ENCODE assay signal across 11 cellular contexts in genomic region chr5:36403601-36404311, GRCh38.
DNase-seq lines count a peak whose midpoint lies in the region; ATAC-seq and TF ChIP-seq lines count a peak whose summit lies in the region.
"Had no signal": no experiment of that assay in that cellular context is flagged by ENCODE, and none has a peak within 500 bp of the region (broad histone marks: within the 10 kb centered on the region; RNA-seq: fewer than 3 reads in every experiment).

No MANE protein-coding gene starts in this region.

- no peaks in the 10 kb centered on the region for H3K9me2 ChIP-seq in GM23248 (ENCODE audit: insufficient read depth)

- H3K27me3 Mint-ChIP-seq in stimulated activated naive B cell treated with anti-CD40 and anti-IgM and Interleukin-4, amounts not matched to agents 10 μg/mL and 1 μg/mL and 100 μg/mL, for 72 hours: no peaks in the 10 kb centered on the region

- H3K27ac ChIP-seq in GM23248: peak overlapping the region; percentile 80
- H3K27ac ChIP-seq in left ventricle myocardium inferior (replicated peaks): peak overlapping the region; percentile 55

- H3K9ac ChIP-seq in GM23248: peak overlapping the region; percentile 39

- DNase-seq in GM23248 (peak; percentile 97), T1000 (lab: John Stamatoyannopoulos, UW) (peak; percentile 15), left ventricle myocardium inferior (peak; percentile 28), HUDEP-2 (lab: John Stamatoyannopoulos, UW; ENCODE audit: unreplicated experiment in 76 of 76) (no peak), NCI-H1048 (lab: John Stamatoyannopoulos, UW) (no peak), hepatic stellate cell (ENCODE audit: low spot score) (no peak)
- DNase-seq in stimulated activated naive B cell treated with anti-CD40 and anti-IgM and Interleukin-4, amounts not matched to agents 10 μg/mL and 1 μg/mL and 100 μg/mL, for 72 hours: no peak
- DNase-seq: NCI-H1694 had no signal

- H3K4me3 ChIP-seq in GM23248 (peak overlapping the region; percentile 52), left ventricle myocardium inferior (no peak overlapping the region)

- no peaks in the 10 kb centered on the region for H3K79me2 ChIP-seq in GM23248 (ENCODE audit: insufficient read depth)

- peaks cover 18% of the 10 kb centered on the region in 2 donors for H3K4me1 Mint-ChIP-seq in stimulated activated naive B cell treated with anti-CD40 and anti-IgM and Interleukin-4, amounts not matched to agents 10 μg/mL and 1 μg/mL and 100 μg/mL, for 72 hours
- H3K4me1 Mint-ChIP-seq: activated naive CD4-positive, alpha-beta T cell treated with anti-CD3 and anti-CD28 coated beads, Interleukin-2, amount 50 U/mL, for 24 hours had no signal

- H3K27me3 ChIP-seq in GM23248 (replicated peaks; ENCODE audit: insufficient read depth) (no peaks in the 10 kb centered on the region), left ventricle myocardium inferior (ENCODE audit: low read depth) (no peaks in the 10 kb centered on the region)

- 0 to 2% methylated on average over 6 of the region's 6 CpGs for WGBS in GM23248 (ENCODE audit: low coverage in 1 of 2, low lambda C conversion rate in 2 of 2, missing lambda C conversion rate in 2 of 2), 2 experiments

- peak overlapping the region; percentile 60 for H2AFZ ChIP-seq in GM23248

- peaks cover 44% of the 10 kb centered on the region for H3K4me1 ChIP-seq in GM23248 (ENCODE audit: insufficient read depth)
- no peaks in the 10 kb centered on the region for H3K4me1 ChIP-seq in left ventricle myocardium inferior

- intact Hi-C loops in left ventricle myocardium inferior (cut with micrococcal nuclease): no loop called here

- no peak for TF ChIP-seq CTCF in left ventricle myocardium inferior (IDR thresholded peaks at IDR 0.05; ENCODE audit: borderline replicate concordance)

- H3K4me3 Mint-ChIP-seq in stimulated activated naive B cell treated with anti-CD40 and anti-IgM and Interleukin-4, amounts not matched to agents 10 μg/mL and 1 μg/mL and 100 μg/mL, for 72 hours: no peak overlapping the region
- H3K4me3 Mint-ChIP-seq: activated naive CD4-positive, alpha-beta T cell treated with anti-CD3 and anti-CD28 coated beads, Interleukin-2, amount 50 U/mL, for 24 hours; T-helper 2 cell treated with Interferon-gamma antibody and Interleukin-4, amounts not matched to agents 5 μg/mL and 100 μg/mL, for 36 hours had no signal

- no peaks in the 10 kb centered on the region for H3K36me3 Mint-ChIP-seq in stimulated activated naive B cell treated with anti-CD40 and anti-IgM and Interleukin-4, amounts not matched to agents 10 μg/mL and 1 μg/mL and 100 μg/mL, for 72 hours
- H3K36me3 Mint-ChIP-seq: activated naive CD4-positive, alpha-beta T cell treated with anti-CD3 and anti-CD28 coated beads, Interleukin-2, amount 50 U/mL, for 24 hours had no signal

- H3K4me2 ChIP-seq in GM23248 (ENCODE audit: unreplicated experiment): peak overlapping the region; percentile 63

- no peaks in the 10 kb centered on the region for H3K9me3 Mint-ChIP-seq in stimulated activated naive B cell treated with anti-CD40 and anti-IgM and Interleukin-4, amounts not matched to agents 10 μg/mL and 1 μg/mL and 100 μg/mL, for 72 hours
- H3K9me3 Mint-ChIP-seq: activated naive CD4-positive, alpha-beta T cell treated with anti-CD3 and anti-CD28 coated beads, Interleukin-2, amount 50 U/mL, for 24 hours; T-helper 2 cell treated with Interferon-gamma antibody and Interleukin-4, amounts not matched to agents 5 μg/mL and 100 μg/mL, for 36 hours had no signal

- H3K9me3 ChIP-seq in GM23248 (ENCODE audit: low read depth) (no peaks in the 10 kb centered on the region), left ventricle myocardium inferior (replicated peaks) (no peaks in the 10 kb centered on the region)

- H3K36me3 ChIP-seq in GM23248 (ENCODE audit: low read depth) (no peaks in the 10 kb centered on the region), left ventricle myocardium inferior (no peaks in the 10 kb centered on the region)

- peak; percentile 50 to 68 for ATAC-seq in stimulated activated naive B cell treated with anti-CD40 and anti-IgM and Interleukin-4, amounts not matched to agents 10 μg/mL and 1 μg/mL and 100 μg/mL, for 72 hours (replicated peaks)
- no peak for ATAC-seq in HG03159 (IDR thresholded peaks at IDR 0.05; ENCODE audit: unreplicated experiment)

- in situ Hi-C loops in GM23248 (cut with MboI): no loop called here

- no peak overlapping the region for H3K27ac Mint-ChIP-seq in stimulated activated naive B cell treated with anti-CD40 and anti-IgM and Interleukin-4, amounts not matched to agents 10 μg/mL and 1 μg/mL and 100 μg/mL, for 72 hours
- H3K27ac Mint-ChIP-seq: activated naive CD4-positive, alpha-beta T cell treated with anti-CD3 and anti-CD28 coated beads, Interleukin-2, amount 50 U/mL, for 24 hours; T-helper 2 cell treated with Interferon-gamma antibody and Interleukin-4, amounts not matched to agents 5 μg/mL and 100 μg/mL, for 36 hours had no signal

- H3F3A ChIP-seq in GM23248 (ENCODE audit: insufficient read depth): peaks cover 36% of the 10 kb centered on the region

- no peaks in the 10 kb centered on the region for H4K20me1 ChIP-seq in GM23248 (ENCODE audit: insufficient read depth)

Comparison
In these comparisons a context has a peak if more than half of its experiments do, and no peak if none do; other contexts are left out.
1. DNase-seq: peak in GM23248 (single experiment), T1000 (single experiment) and left ventricle myocardium inferior (single experiment); none in stimulated activated naive B cell treated with anti-CD40 and anti-IgM and Interleukin-4, amounts not matched to agents 10 μg/mL and 1 μg/mL and 100 μg/mL, for 72 hours (single experiment), HUDEP-2 (0 of 76), NCI-H1048 (single experiment) and hepatic stellate cell (single experiment).